In the genomic region with DNA sequence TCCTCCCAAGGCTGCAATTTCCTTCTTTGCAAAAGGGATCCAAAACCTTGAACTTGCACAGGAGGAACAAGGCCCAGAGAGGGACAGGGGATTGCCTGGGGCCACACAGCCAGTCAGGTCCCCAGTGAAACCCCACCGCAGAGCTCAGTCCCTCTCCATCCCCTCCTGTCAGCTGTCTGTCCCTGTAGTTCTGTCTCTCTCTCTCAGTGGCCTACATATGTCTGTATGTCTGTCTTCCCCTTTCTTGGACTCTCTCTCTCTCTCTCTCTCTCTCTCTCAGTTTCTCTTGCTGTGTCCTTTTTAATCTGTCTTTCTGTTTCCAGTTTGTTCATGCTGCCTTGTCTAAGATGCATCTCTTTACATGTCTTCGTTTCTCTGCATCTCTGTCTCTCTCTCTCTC, we compare ENCODE assay signal across 21 cellular contexts. TPM values are rescaled to one million over a fixed set of nuclear protein-coding genes. Genes with fewer than 3 reads are reported as not detected.
"Had no signal": no experiment of that assay in that cellular context is flagged by ENCODE, and none has a peak within 500 bp of the region (broad histone marks: within the 10 kb centered on the region; RNA-seq: fewer than 3 reads in every experiment).

No MANE protein-coding gene starts in this region.

- ATAC-seq: activated naive CD4-positive, alpha-beta T cell treated with anti-CD3 and anti-CD28 coated beads, Interleukin-2, amount 50 U/mL, for 72 hours; lower lobe of right lung; natural killer cell; stimulated activated naive CD8-positive, alpha-beta T cell treated with anti-CD3 and anti-CD28 coated beads, Interleukin-15, Interleukin-2, amounts not matched to agents 100 U/mL and 50 U/mL, for 24 hours had no signal

- H3K27ac ChIP-seq: dorsolateral prefrontal cortex, neutrophil, parathyroid adenoma, tibial nerve had no signal

- H3K9me3 Mint-ChIP-seq: activated CD4-positive, alpha-beta T cell treated with anti-CD3 and anti-CD28 coated beads, Interleukin-2, amount 10 ng/mL, durations not matched to agents 7 days and 5 days; activated naive CD4-positive, alpha-beta T cell treated with anti-CD3 and anti-CD28 coated beads, Interleukin-2, amount 50 U/mL, for 72 hours; activated T-helper 1 cell treated with anti-CD3 and anti-CD28 coated beads, Interleukin-12 subunit alpha, Interleukin-12 subunit beta, Interleukin-2, Interleukin-4 antibody, amounts not matched to agents 30 ng/mL and 10 ng/mL and 1 ng/mL, durations not matched to agents 14 hours and 24 hours and 36 hours; brain; natural killer cell had no signal

- H3K36me3 ChIP-seq: lower lobe of right lung, neutrophil had no signal

- H3K27ac Mint-ChIP-seq: activated CD4-positive, alpha-beta T cell treated with anti-CD3 and anti-CD28 coated beads, Interleukin-2, amount 10 ng/mL, durations not matched to agents 7 days and 5 days; activated T-helper 1 cell treated with anti-CD3 and anti-CD28 coated beads, Interleukin-12 subunit alpha, Interleukin-12 subunit beta, Interleukin-2, Interleukin-4 antibody, amounts not matched to agents 30 ng/mL and 10 ng/mL and 1 ng/mL, durations not matched to agents 14 hours and 24 hours and 36 hours; natural killer cell had no signal

- H3K4me3 ChIP-seq: dorsolateral prefrontal cortex, lower lobe of right lung, tibial nerve had no signal

- H3K27me3 ChIP-seq: dorsolateral prefrontal cortex, neutrophil, tibial nerve had no signal

- H3K36me3 Mint-ChIP-seq: activated naive CD4-positive, alpha-beta T cell treated with anti-CD3 and anti-CD28 coated beads, Interleukin-2, amount 50 U/mL, for 72 hours; natural killer cell had no signal

- H3K9ac ChIP-seq: parathyroid adenoma had no signal

- H2AFZ ChIP-seq: parathyroid adenoma had no signal

- H3K27me3 Mint-ChIP-seq: brain had no signal

- H3K79me2 ChIP-seq: parathyroid adenoma had no signal

- DNase-seq: activated CD4-positive, alpha-beta T cell treated with anti-CD3 and anti-CD28 coated beads, Interleukin-2, amount 10 ng/mL, durations not matched to agents 7 days and 5 days; activated CD4-positive, CD25-positive, alpha-beta regulatory T cell; activated CD8-positive, alpha-beta memory T cell treated with anti-CD3 and anti-CD28 coated beads for 24 hours; activated gamma-delta T cell treated with Interleukin-2 at 50 U/mL for 16 hours; dorsolateral prefrontal cortex; foreskin melanocyte; lower lobe of right lung; natural killer cell; stimulated activated CD8-positive, alpha-beta memory T cell treated with anti-CD3 and anti-CD28 coated beads, Interleukin-4, amount 100 ng/mL, for 48 hours; stimulated activated naive CD8-positive, alpha-beta T cell treated with anti-CD3 and anti-CD28 coated beads, Interleukin-15, Interleukin-2, amounts not matched to agents 100 U/mL and 50 U/mL, for 24 hours; substantia nigra; T-helper 1 cell; T1000 had no signal

- H3K4me3 Mint-ChIP-seq: activated CD4-positive, alpha-beta T cell treated with anti-CD3 and anti-CD28 coated beads, Interleukin-2, amount 10 ng/mL, durations not matched to agents 7 days and 5 days; activated T-helper 1 cell treated with anti-CD3 and anti-CD28 coated beads, Interleukin-12 subunit alpha, Interleukin-12 subunit beta, Interleukin-2, Interleukin-4 antibody, amounts not matched to agents 30 ng/mL and 10 ng/mL and 1 ng/mL, durations not matched to agents 14 hours and 24 hours and 36 hours; brain; natural killer cell had no signal

RNA-seq across cellular contexts. Expression of gene CEACAM16, which starts 16.1 kb away (rescaled TPM):
- total RNA-seq: activated CD4-positive, alpha-beta T cell treated with anti-CD3 and anti-CD28 coated beads, Interleukin-2, amount 10 ng/mL, durations not matched to agents 7 days and 5 days; activated naive CD4-positive, alpha-beta T cell treated with anti-CD3 and anti-CD28 coated beads, Interleukin-2, amount 50 U/mL, for 72 hours; activated T-helper 1 cell treated with anti-CD3 and anti-CD28 coated beads, Interleukin-12 subunit alpha, Interleukin-12 subunit beta, Interleukin-2, Interleukin-4 antibody, amounts not matched to agents 30 ng/mL and 10 ng/mL and 1 ng/mL, durations not matched to agents 14 hours and 24 hours and 36 hours; dorsolateral prefrontal cortex; epithelial cell of proximal tubule; lower lobe of right lung; mesenteric fat pad; natural killer cell; tibial nerve had no signal
